26 cellular contexts compared by ENCODE assay signal in the genomic region with DNA sequence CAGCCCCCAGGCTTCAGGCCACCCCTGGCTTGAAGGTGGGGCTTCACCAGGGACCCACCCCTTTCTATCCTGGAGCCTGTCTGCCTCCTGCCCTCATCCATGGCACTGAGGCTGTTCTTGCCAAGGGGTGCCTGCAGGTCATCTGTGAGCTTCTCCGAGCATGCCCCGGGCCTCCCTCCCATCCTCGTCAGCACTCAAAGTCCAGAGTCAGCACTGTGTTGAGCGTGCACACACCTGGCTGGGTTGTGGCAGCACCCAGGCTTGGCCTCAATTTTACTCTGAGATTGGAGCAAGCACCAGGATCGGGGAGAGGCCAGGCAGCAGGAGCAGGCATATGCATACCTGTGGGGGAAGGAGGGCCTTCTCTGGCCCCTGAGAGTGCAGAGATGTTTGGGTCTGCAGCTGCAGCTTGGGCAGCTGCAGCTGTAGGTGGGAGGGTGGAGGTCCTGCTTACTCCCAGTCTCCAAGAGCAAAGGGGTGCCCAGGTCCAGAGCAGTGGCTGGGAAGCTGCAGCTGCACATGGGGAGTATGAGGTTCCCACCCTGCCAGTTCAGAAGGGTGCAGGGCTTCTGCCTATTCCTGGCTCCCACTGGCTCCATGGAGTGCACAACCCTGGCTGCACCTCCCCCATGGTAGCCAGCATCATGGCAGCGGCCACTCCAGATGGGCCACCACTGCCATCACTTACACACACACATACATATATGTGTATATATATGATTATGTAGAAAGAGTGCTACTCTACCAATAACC.
"Had no signal": no experiment of that assay in that cellular context is flagged by ENCODE, and none has a peak within 500 bp of the region (broad histone marks: within the 10 kb centered on the region; RNA-seq: fewer than 3 reads in every experiment).

No MANE protein-coding gene starts in this region.

- H3K4me1 ChIP-seq: SJSA1 had no signal

- H3K27me3 Mint-ChIP-seq: IgD-negative memory B cell had no signal

- H3K4me3 Mint-ChIP-seq: IgD-negative memory B cell had no signal

- H3K9me3 ChIP-seq: SJSA1 had no signal

- H3K36me3 Mint-ChIP-seq: IgD-negative memory B cell had no signal

- H3K36me3 ChIP-seq: SJSA1 had no signal

- H3K27ac ChIP-seq: HL-60, KMS-11, RWPE1, SJSA1, SK-N-MC had no signal

- DNase-seq: Kasumi-1; MV-4-11; NCI-H1048; NCI-H1105; NCI-H1417; NCI-H1436 treated with DMSO at 0.1 percent for 48 hours; NCI-H1694; NCI-H187 treated with DMSO at 0.1 percent for 48 hours; NCI-H2029 treated with DMSO at 0.1 percent for 48 hours; NCI-H2227 treated with DMSO at 0.1 percent for 48 hours; NCI-H446; NCI-H510A; NCI-H524 treated with DMSO at 0.1 percent for 48 hours; NCI-H69; NCI-H774; NK-92 treated with Interleukin-12 subunit alpha and Interleukin-12 subunit beta, amount 100 ng/mL, for 24 hours; PC-3; SIG-M5 had no signal

- H3K4me1 Mint-ChIP-seq: IgD-negative memory B cell had no signal

- H3K4me3 ChIP-seq: K562, SJSA1, SK-N-MC had no signal

- H3K27me3 ChIP-seq: SJSA1 had no signal

- H3K27ac Mint-ChIP-seq: IgD-negative memory B cell had no signal

- ATAC-seq: K562, Panc1, PC-3 had no signal
